8 cellular contexts compared by ENCODE assay signal in genomic region chr16:75464130-75464918, GRCh38. TPM values are rescaled to one million over a fixed set of nuclear protein-coding genes. Genes with fewer than 3 reads are reported as not detected.
A peak's percentile ranks its signal among the peaks of the same experiment; 100 is the strongest.
DNase-seq lines count a peak whose midpoint lies in the region; ATAC-seq and TF ChIP-seq lines count a peak whose summit lies in the region.

TMEM170A (minus strand) TSS chr16:75464689; CDS start chr16:75464600, 89 bp downstream.

- H3K4me2 ChIP-seq in OCI-LY3 (ENCODE audit: low read length) = peak within 1 kb of the TSS; percentile 89

- H3K4me3 ChIP-seq in OCI-LY3 (ENCODE audit: low read length) = peak within 1 kb of the TSS; percentile 83

- H2AFZ ChIP-seq in OCI-LY3 (ENCODE audit: low read depth, low read length) = peak within 1 kb of the TSS; percentile 58

- DNase-seq in DMS153 (lab: John Stamatoyannopoulos, UW) = peak; percentile 93
- DNase-seq in HuH-7.5 (ENCODE audit: low spot score) = peak; percentile 97
- peak; percentile 99 for DNase-seq in activated CD8-positive, alpha-beta memory T cell treated with anti-CD3 and anti-CD28 coated beads, Interleukin-2, amount 50 U/mL, for 48 hours
- peak; percentile 100 for DNase-seq in endothelial cell (ENCODE audit: low spot score)
- peak; percentile 99 for DNase-seq in midbrain (lab: John Stamatoyannopoulos, UW)
- peak; percentile 96 to 97 for DNase-seq in stimulated activated CD8-positive, alpha-beta memory T cell treated with anti-CD3 and anti-CD28 coated beads, Interleukin-2, amount 100 ng/mL, for 1 hour (ENCODE audit: low read depth in 2 of 2)

- no peaks in the 10 kb centered on the region for H3K9me3 ChIP-seq in OCI-LY3 (ENCODE audit: insufficient read depth, low read length)

- H3K9ac ChIP-seq in OCI-LY3 (ENCODE audit: low read length) = peak within 1 kb of the TSS; percentile 75

- TF ChIP-seq CTCF in OCI-LY3 (IDR thresholded peaks at IDR 0.05; ENCODE audit: low read depth, low read length) (peak; percentile 100), endothelial cell (IDR thresholded peaks at IDR 0.05; ENCODE audit: unreplicated experiment) (peak; percentile 100)

- no peaks in the 10 kb centered on the region for H3K27me3 ChIP-seq in OCI-LY3 (ENCODE audit: low read depth, low read length)

- peak; percentile 88 for ATAC-seq in GM21526 (IDR thresholded peaks at IDR 0.05; ENCODE audit: low FRiP score, unreplicated experiment)

- H4K20me1 ChIP-seq in OCI-LY3 (ENCODE audit: insufficient read depth, low read length) = peaks cover 35% of the 10 kb centered on the region

- peaks cover 48% of the 10 kb centered on the region for H3K79me2 ChIP-seq in OCI-LY3 (ENCODE audit: low read length)

- H3K27ac Mint-ChIP-seq in endothelial cell (ENCODE audit: unreplicated experiment) = peak within 1 kb of the TSS; percentile 82

- peaks cover 3% of the 10 kb centered on the region for H3K36me3 Mint-ChIP-seq in endothelial cell (ENCODE audit: low read depth, unreplicated experiment)

- peaks cover 20% of the 10 kb centered on the region for H3K4me1 Mint-ChIP-seq in endothelial cell (ENCODE audit: unreplicated experiment)

- H3K4me3 Mint-ChIP-seq in endothelial cell (ENCODE audit: unreplicated experiment) = peak within 1 kb of the TSS; percentile 98

- peaks cover 4% of the 10 kb centered on the region for H3K27me3 Mint-ChIP-seq in endothelial cell (ENCODE audit: unreplicated experiment)

- peaks cover 11% of the 10 kb centered on the region for H3K4me1 ChIP-seq in OCI-LY3 (ENCODE audit: low read length)

- H3K36me3 ChIP-seq in OCI-LY3 (replicated peaks; ENCODE audit: low read depth, low read length) = peaks cover 2% of the 10 kb centered on the region

- peak within 1 kb of the TSS; percentile 67 for H3K27ac ChIP-seq in OCI-LY3 (ENCODE audit: low read length)

- no peaks in the 10 kb centered on the region for H3K9me3 Mint-ChIP-seq in endothelial cell (ENCODE audit: unreplicated experiment)

RNA-seq across cellular contexts. Expression of gene TMEM170A, which starts in this region (rescaled TPM):
- 38.0 TPM for total RNA-seq in endothelial cell (ENCODE audit: unreplicated experiment)

Comparison
In these comparisons a context has a peak if more than half of its experiments do, and no peak if none do; other contexts are left out.
1. Peak in every context shown above with its lines: DNase-seq, ATAC-seq, H3K4me3 ChIP-seq and H3K27ac ChIP-seq.